In genomic region chr7:7109934-7110333, GRCh38 we compare ENCODE assay signal across 1 cellular context.
TF ChIP-seq lines count a peak whose summit lies in the region.

No MANE protein-coding gene starts in this region.

TF ChIP-seq in HepG2, 621 proteins besides CTCF, POLR2A, EP300 and RAD21 (continued from another document and continues in another):
- no peak for TF ChIP-seq LCORL (IDR thresholded peaks at IDR 0.05)
- TF ChIP-seq LCORL (CRISPR knock-in tag; IDR thresholded peaks at IDR 0.05) = no peak
- TF ChIP-seq CSRNP2 (CRISPR knock-in tag; conservative IDR thresholded peaks at IDR 0.05; ENCODE audit: low read depth) = no peak
- 0 out of 2 replicates have a peak, but pooled peaks have one; percentile 20 for TF ChIP-seq THAP11 (CRISPR knock-in tag; IDR thresholded peaks at IDR 0.05)
- TF ChIP-seq POLR2G (IDR thresholded peaks at IDR 0.05; ENCODE audit: low read depth, low read length) = no peak
- no peak for TF ChIP-seq BCLAF1 (IDR thresholded peaks at IDR 0.05)
- no peak for TF ChIP-seq BCL3 (CRISPR knock-in tag; IDR thresholded peaks at IDR 0.05)
- no peak for TF ChIP-seq THRA (CRISPR knock-in tag; IDR thresholded peaks at IDR 0.05; ENCODE audit: borderline replicate concordance)
- no peak for TF ChIP-seq ZIK1 (CRISPR knock-in tag; IDR thresholded peaks at IDR 0.05; ENCODE audit: borderline replicate concordance, low read depth)
- TF ChIP-seq KLF13 (CRISPR knock-in tag; IDR thresholded peaks at IDR 0.05) = no peak
- no peak for TF ChIP-seq MNT (IDR thresholded peaks at IDR 0.05)
- TF ChIP-seq JUN (CRISPR knock-in tag; IDR thresholded peaks at IDR 0.05) = no peak
- no peak for TF ChIP-seq SCMH1 (CRISPR knock-in tag; IDR thresholded peaks at IDR 0.05; ENCODE audit: borderline replicate concordance)
- no peak for TF ChIP-seq TFDP1 (CRISPR knock-in tag; IDR thresholded peaks at IDR 0.05; ENCODE audit: borderline replicate concordance)
- peak; percentile 38; the same call in 1 of the 2 replicates for TF ChIP-seq SOX5 (CRISPR knock-in tag; IDR thresholded peaks at IDR 0.05; ENCODE audit: borderline replicate concordance)
- TF ChIP-seq ZNF576 (CRISPR knock-in tag; IDR thresholded peaks at IDR 0.05) = no peak
- no peak for TF ChIP-seq ZNF24 (IDR thresholded peaks at IDR 0.05)
- TF ChIP-seq PRDM10 (CRISPR knock-in tag; IDR thresholded peaks at IDR 0.05; ENCODE audit: low read depth) = peak; percentile 40; the same call in 1 of the 2 replicates
- TF ChIP-seq SIN3B (IDR thresholded peaks at IDR 0.05; ENCODE audit: low read length) = no peak
- TF ChIP-seq ZNF296 (CRISPR knock-in tag; conservative IDR thresholded peaks at IDR 0.05) = no peak
- no peak for TF ChIP-seq KDM5A (IDR thresholded peaks at IDR 0.05; ENCODE audit: borderline replicate concordance, low read length)
- no peak for TF ChIP-seq ESRRA (CRISPR knock-in tag; IDR thresholded peaks at IDR 0.05; ENCODE audit: low read depth)
- no peak for TF ChIP-seq ZNF263 (CRISPR knock-in tag; IDR thresholded peaks at IDR 0.05)
- no peak for TF ChIP-seq HNRNPH1 (optimal IDR thresholded peaks at IDR 0.05; ENCODE audit: low read depth, low read length)
- TF ChIP-seq HMG20A (CRISPR knock-in tag; IDR thresholded peaks at IDR 0.05; ENCODE audit: borderline replicate concordance) = peak; percentile 37; the same call in 1 of the 2 replicates
- peak; percentile 49; the same call in 1 of the 2 replicates for TF ChIP-seq ONECUT2 (CRISPR knock-in tag; IDR thresholded peaks at IDR 0.05)
- peak; percentile 54; the same call in 1 of the 2 replicates for TF ChIP-seq SIX1 (CRISPR knock-in tag; IDR thresholded peaks at IDR 0.05; ENCODE audit: borderline replicate concordance)
- no peak for TF ChIP-seq NR2F6 (IDR thresholded peaks at IDR 0.05)
- no peak for TF ChIP-seq NR2F6 (CRISPR knock-in tag; IDR thresholded peaks at IDR 0.05)
- TF ChIP-seq ZNF431 (CRISPR knock-in tag; IDR thresholded peaks at IDR 0.05; ENCODE audit: borderline replicate concordance, low read depth) = no peak
- no peak for TF ChIP-seq MEIS1 (CRISPR knock-in tag; IDR thresholded peaks at IDR 0.05; ENCODE audit: borderline replicate concordance)
- TF ChIP-seq ZNF18 (CRISPR knock-in tag; IDR thresholded peaks at IDR 0.05; ENCODE audit: insufficient replicate concordance) = no peak
- TF ChIP-seq ZNF788 (CRISPR knock-in tag; IDR thresholded peaks at IDR 0.05; ENCODE audit: borderline replicate concordance) = no peak
- TF ChIP-seq USF2 (IDR thresholded peaks at IDR 0.05; ENCODE audit: low read depth, low read length) = no peak
- no peak for TF ChIP-seq USF2 (CRISPR knock-in tag; IDR thresholded peaks at IDR 0.05; ENCODE audit: borderline replicate concordance)
- TF ChIP-seq ZFP36 (IDR thresholded peaks at IDR 0.05; ENCODE audit: borderline replicate concordance, low read depth, low read length, partially characterized antibody) = no peak
- TF ChIP-seq ZNF570 (CRISPR knock-in tag; IDR thresholded peaks at IDR 0.05; ENCODE audit: borderline replicate concordance) = no peak
- no peak for TF ChIP-seq ZNF530 (CRISPR knock-in tag; IDR thresholded peaks at IDR 0.05; ENCODE audit: low read depth)
- peak; percentile 57; the same call in 1 of the 2 replicates for TF ChIP-seq GATAD2A (CRISPR knock-in tag; IDR thresholded peaks at IDR 0.05)
- no peak for TF ChIP-seq TMF1 (CRISPR knock-in tag; IDR thresholded peaks at IDR 0.05; ENCODE audit: low read depth)
- TF ChIP-seq ZBTB25 (CRISPR knock-in tag; IDR thresholded peaks at IDR 0.05) = 0 out of 2 replicates have a peak, but pooled peaks have one; percentile 13
- no peak for TF ChIP-seq ZFAT (CRISPR knock-in tag; conservative IDR thresholded peaks at IDR 0.05)
- no peak for TF ChIP-seq PHF5A (CRISPR knock-in tag; IDR thresholded peaks at IDR 0.05; ENCODE audit: low read depth, unreplicated experiment)
- no peak for TF ChIP-seq NR2F1 (CRISPR knock-in tag; IDR thresholded peaks at IDR 0.05)
